Comparison of ENCODE assay signal across 12 cellular contexts in the genomic region with DNA sequence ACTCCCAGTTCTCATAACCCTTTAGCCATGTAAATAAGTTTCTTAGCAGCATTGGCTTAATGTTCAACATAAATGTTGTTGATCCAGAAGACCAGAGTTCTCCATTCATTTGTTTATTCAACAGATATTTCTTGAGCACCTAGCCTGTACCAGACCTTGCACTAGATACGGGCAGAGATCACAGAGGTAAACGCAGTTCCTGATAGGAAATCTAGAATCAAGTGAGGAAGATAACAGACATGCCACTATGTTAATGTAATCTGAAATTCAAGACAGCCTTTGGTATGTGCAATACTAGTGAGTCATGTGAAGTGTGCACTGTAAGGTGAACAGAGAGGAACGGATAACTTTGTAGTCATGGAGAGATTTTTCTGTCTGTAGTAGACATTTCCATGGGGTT. TPM values are rescaled to one million over a fixed set of nuclear protein-coding genes. Genes with fewer than 3 reads are reported as not detected.
DNase-seq lines count a peak whose midpoint lies in the region; ATAC-seq, FAIRE-seq and TF ChIP-seq lines count a peak whose summit lies in the region.
"Had no signal": no experiment of that assay in that cellular context is flagged by ENCODE, and none has a peak within 500 bp of the region (broad histone marks: within the 10 kb centered on the region; RNA-seq: fewer than 3 reads in every experiment).

No MANE protein-coding gene starts in this region.

- no peaks in the 10 kb centered on the region for H3K9me3 Mint-ChIP-seq in T-helper 2 cell treated with Interferon-gamma antibody and Interleukin-4, amounts not matched to agents 5 μg/mL and 100 μg/mL, for 36 hours
- peaks cover 2% of the 10 kb centered on the region for H3K9me3 Mint-ChIP-seq in activated naive CD8-positive, alpha-beta T cell treated with anti-CD3 and anti-CD28 coated beads for 36 hours
- no peaks in the 10 kb centered on the region for H3K9me3 Mint-ChIP-seq in naive thymus-derived CD8-positive, alpha-beta T cell
- no peaks in the 10 kb centered on the region for H3K9me3 Mint-ChIP-seq in type B pancreatic cell

- H3K4me3 Mint-ChIP-seq in T-helper 2 cell treated with Interferon-gamma antibody and Interleukin-4, amounts not matched to agents 5 μg/mL and 100 μg/mL, for 36 hours, result peak overlapping the region; percentile 100
- H3K4me3 Mint-ChIP-seq in activated naive CD8-positive, alpha-beta T cell treated with anti-CD3 and anti-CD28 coated beads for 36 hours, result peak overlapping the region; percentile 9
- peak overlapping the region in 9 of 10 donors; percentile 5 to 61 (median 31) for H3K4me3 Mint-ChIP-seq in naive thymus-derived CD8-positive, alpha-beta T cell
- no peak overlapping the region for H3K4me3 Mint-ChIP-seq in type B pancreatic cell

- H3K27ac ChIP-seq in kidney (ENCODE audit: low read depth in 2 of 2, low read length in 2 of 2), result no peak overlapping the region

- H3K4me3 ChIP-seq in kidney (ENCODE audit: low read length in 2 of 2), result no peak overlapping the region

- peaks cover 0 to 3% of the 10 kb centered on the region in 2 donors for H3K4me1 ChIP-seq in kidney (ENCODE audit: control insufficient read depth in 1 of 2, insufficient read depth in 1 of 2, low read depth in 1 of 2, low read length in 2 of 2)

- H3K36me3 ChIP-seq in kidney (ENCODE audit: control insufficient read depth in 1 of 2, insufficient read depth in 2 of 2, low read length in 2 of 2), result peaks cover 3 to 9% of the 10 kb centered on the region in 2 donors

- POLR2A ChIA-PET in naive thymus-derived CD8-positive, alpha-beta T cell (lab: Charles Lee), result no interaction called here

- no peak for FAIRE-seq in kidney (lab: Jason Lieb, UNC)
- FAIRE-seq: GM18507, H1 had no signal

- peaks cover 6% of the 10 kb centered on the region for H3K27me3 Mint-ChIP-seq in T-helper 2 cell treated with Interferon-gamma antibody and Interleukin-4, amounts not matched to agents 5 μg/mL and 100 μg/mL, for 36 hours (ENCODE audit: low read depth)
- H3K27me3 Mint-ChIP-seq in activated naive CD8-positive, alpha-beta T cell treated with anti-CD3 and anti-CD28 coated beads for 36 hours, result peaks cover 4% of the 10 kb centered on the region
- no peaks in the 10 kb centered on the region for H3K27me3 Mint-ChIP-seq in naive thymus-derived CD8-positive, alpha-beta T cell
- peaks cover 19% of the 10 kb centered on the region for H3K27me3 Mint-ChIP-seq in type B pancreatic cell

- intact Hi-C loops in kidney (cut with DNase I), result no loop called here

- no peak for TF ChIP-seq CTCF in type B pancreatic cell (conservative IDR thresholded peaks at IDR 0.05)
- TF ChIP-seq CTCF in kidney (IDR thresholded peaks at IDR 0.05; ENCODE audit: borderline replicate concordance, extremely low read depth, insufficient read depth), result no peak

- ATAC-seq in naive thymus-derived CD8-positive, alpha-beta T cell, result no peak

- DNase-seq in T-helper 2 cell treated with Interferon-gamma antibody and Interleukin-4, amounts not matched to agents 5 μg/mL and 100 μg/mL, for 36 hours (ENCODE audit: low spot score), result no peak
- DNase-seq in T-helper 2 cell (no peak), M059J (ENCODE audit: low read depth) (peak; percentile 65), type B pancreatic cell (ENCODE audit: extremely low spot score, unreplicated experiment) (no peak), kidney (no peak), NCI-H526 treated with DMSO at 0.1 percent for 48 hours (lab: John Stamatoyannopoulos, UW) (no peak)
- DNase-seq in activated naive CD8-positive, alpha-beta T cell treated with anti-CD3 and anti-CD28 coated beads for 36 hours, result no peak
- DNase-seq in naive thymus-derived CD8-positive, alpha-beta T cell, result no peak
- DNase-seq: NCI-H2107 had no signal

- H3K9ac ChIP-seq in kidney (ENCODE audit: low read length in 2 of 2), result no peak overlapping the region

- no peaks in the 10 kb centered on the region for H3K9me3 ChIP-seq in kidney (ENCODE audit: control insufficient read depth in 1 of 2, low read length in 2 of 2)

- H3K4me1 Mint-ChIP-seq in T-helper 2 cell treated with Interferon-gamma antibody and Interleukin-4, amounts not matched to agents 5 μg/mL and 100 μg/mL, for 36 hours (ENCODE audit: low read depth), result peaks cover 61% of the 10 kb centered on the region
- peaks cover 66% of the 10 kb centered on the region for H3K4me1 Mint-ChIP-seq in activated naive CD8-positive, alpha-beta T cell treated with anti-CD3 and anti-CD28 coated beads for 36 hours
- H3K4me1 Mint-ChIP-seq in naive thymus-derived CD8-positive, alpha-beta T cell, result peaks cover 26 to 83% (median 81%) of the 10 kb centered on the region in 4 donors
- peaks cover 29% of the 10 kb centered on the region for H3K4me1 Mint-ChIP-seq in type B pancreatic cell (ENCODE audit: unreplicated experiment)

- H3K36me3 Mint-ChIP-seq in T-helper 2 cell treated with Interferon-gamma antibody and Interleukin-4, amounts not matched to agents 5 μg/mL and 100 μg/mL, for 36 hours (ENCODE audit: low read depth), result peaks cover 74% of the 10 kb centered on the region
- H3K36me3 Mint-ChIP-seq in activated naive CD8-positive, alpha-beta T cell treated with anti-CD3 and anti-CD28 coated beads for 36 hours, result peaks cover 60% of the 10 kb centered on the region
- H3K36me3 Mint-ChIP-seq in naive thymus-derived CD8-positive, alpha-beta T cell, result peaks cover 9 to 58% (median 25%) of the 10 kb centered on the region in 3 donors
- H3K36me3 Mint-ChIP-seq in type B pancreatic cell, result peaks cover 47% of the 10 kb centered on the region

- H3K27ac Mint-ChIP-seq in T-helper 2 cell treated with Interferon-gamma antibody and Interleukin-4, amounts not matched to agents 5 μg/mL and 100 μg/mL, for 36 hours, result peak overlapping the region; percentile 2
- H3K27ac Mint-ChIP-seq in activated naive CD8-positive, alpha-beta T cell treated with anti-CD3 and anti-CD28 coated beads for 36 hours, result no peak overlapping the region
- H3K27ac Mint-ChIP-seq in naive thymus-derived CD8-positive, alpha-beta T cell, result peak overlapping the region in 5 of 10 donors; percentile 22 to 44 (median 28)
- H3K27ac Mint-ChIP-seq in type B pancreatic cell, result no peak overlapping the region

RNA-seq across cellular contexts. Expression of a gene that starts 3.0 kb away (rescaled TPM):
- 256 and 276 TPM in 2 replicates for total RNA-seq in M059J (2014; rRNA removed; shearing (Covaris generic))
- total RNA-seq in activated naive CD8-positive, alpha-beta T cell treated with anti-CD3 and anti-CD28 coated beads for 36 hours, result 100 to 1,000 TPM; 257 to 258 TPM
- total RNA-seq in naive thymus-derived CD8-positive, alpha-beta T cell, result 100 to 1,000 TPM; 170 to 173 TPM
- polyA plus RNA-seq in naive thymus-derived CD8-positive, alpha-beta T cell, result 100 to 1,000 TPM; 217 to 247 (median 243) TPM
- total RNA-seq in type B pancreatic cell (ENCODE audit: low replicate concordance) (74.2 and 124 TPM in 2 replicates), kidney (60.8 TPM)
- polyA plus RNA-seq in kidney (ENCODE audit: insufficient read depth, low read depth, low replicate concordance), result 49.0 TPM

RNA-seq across cellular contexts. Expression of a gene that starts 9.3 kb away (rescaled TPM):
- 0.07 and 0.96 TPM in 2 replicates for total RNA-seq in M059J (2014; rRNA removed; shearing (Covaris generic))
- under 1 TPM in 1 of 2 experiments, not detected in 1; 0.12 TPM for total RNA-seq in activated naive CD8-positive, alpha-beta T cell treated with anti-CD3 and anti-CD28 coated beads for 36 hours
- total RNA-seq in naive thymus-derived CD8-positive, alpha-beta T cell, result not detected
- polyA plus RNA-seq in naive thymus-derived CD8-positive, alpha-beta T cell, result not detected
- total RNA-seq in type B pancreatic cell (ENCODE audit: low replicate concordance), result 0.19 TPM in 1 of 2 replicates, not detected in the other
- 0.25 TPM for total RNA-seq in kidney
- 4.0 TPM for polyA plus RNA-seq in kidney (ENCODE audit: insufficient read depth, low read depth, low replicate concordance)

RNA-seq across cellular contexts. Expression of a gene that starts 21.4 kb away (rescaled TPM):
- total RNA-seq in M059J (2014; rRNA removed; shearing (Covaris generic)), result not detected in 2 replicates
- under 1 TPM; 0.19 to 0.24 TPM for total RNA-seq in activated naive CD8-positive, alpha-beta T cell treated with anti-CD3 and anti-CD28 coated beads for 36 hours
- total RNA-seq in naive thymus-derived CD8-positive, alpha-beta T cell, result not detected
- not detected for polyA plus RNA-seq in naive thymus-derived CD8-positive, alpha-beta T cell
- total RNA-seq in type B pancreatic cell (ENCODE audit: low replicate concordance) (0.77 TPM in 1 of 2 replicates, not detected in the other), kidney (not detected)
- not detected for polyA plus RNA-seq in kidney (ENCODE audit: insufficient read depth, low read depth, low replicate concordance)
- total RNA-seq: H1 had no signal
- polyA plus RNA-seq: thymus had no signal
